ENCODE assay signal across 31 cellular contexts in genomic region chr1:13624526-13624925, GRCh38. TPM values are rescaled to one million over a fixed set of nuclear protein-coding genes. Genes with fewer than 3 reads are reported as not detected.
"Had no signal": no experiment of that assay in that cellular context is flagged by ENCODE, and none has a peak within 500 bp of the region (broad histone marks: within the 10 kb centered on the region; RNA-seq: fewer than 3 reads in every experiment).

No MANE protein-coding gene starts in this region.

- H3K27me3 Mint-ChIP-seq: brain had no signal

- H3K27me3 ChIP-seq: ascending aorta, breast epithelium, cardiac muscle cell, colonic mucosa, esophagus squamous epithelium had no signal

- H3K9me3 ChIP-seq: ascending aorta, breast epithelium, colonic mucosa, esophagus squamous epithelium had no signal

- H3K36me3 Mint-ChIP-seq: activated naive CD4-positive, alpha-beta T cell treated with anti-CD3 and anti-CD28 coated beads, Interleukin-2, amount 10 ng/mL, durations not matched to agents 7 days and 5 days; activated naive CD4-positive, alpha-beta T cell treated with anti-CD3 and anti-CD28 coated beads, Interleukin-2, amount 50 U/mL, for 72 hours; activated naive CD8-positive, alpha-beta T cell treated with anti-CD3 and anti-CD28 coated beads, Interleukin-2, amount 10 ng/mL, durations not matched to agents 7 days and 5 days had no signal

- H3K4me3 ChIP-seq: ascending aorta, breast epithelium, cardiac muscle cell, colonic mucosa, esophagus squamous epithelium had no signal

- H3K4me1 Mint-ChIP-seq: activated CD4-positive, alpha-beta memory T cell treated with anti-CD3 and anti-CD28 coated beads, Interleukin-2, amount 10 ng/mL, durations not matched to agents 7 days and 5 days; activated CD4-positive, alpha-beta T cell treated with anti-CD3 and anti-CD28 coated beads, Interleukin-2, amount 10 ng/mL, durations not matched to agents 7 days and 5 days; activated naive CD4-positive, alpha-beta T cell treated with anti-CD3 and anti-CD28 coated beads, Interleukin-2, amount 10 ng/mL, durations not matched to agents 7 days and 5 days; activated naive CD8-positive, alpha-beta T cell treated with anti-CD3 and anti-CD28 coated beads, Interleukin-2, amount 10 ng/mL, durations not matched to agents 7 days and 5 days had no signal

- H3K27ac ChIP-seq: ascending aorta, breast epithelium, cardiac muscle cell, colonic mucosa, epithelial cell of prostate, esophagus squamous epithelium had no signal

- H3K36me3 ChIP-seq: ascending aorta, breast epithelium, cardiac muscle cell, colonic mucosa, esophagus squamous epithelium had no signal

- DNase-seq: activated CD4-positive, alpha-beta memory T cell treated with anti-CD3 and anti-CD28 coated beads, Interleukin-2, amount 10 ng/mL, durations not matched to agents 7 days and 5 days; activated CD4-positive, alpha-beta T cell treated with anti-CD3 and anti-CD28 coated beads for 4 hours; activated CD4-positive, alpha-beta T cell treated with anti-CD3 and anti-CD28 coated beads, Interleukin-2, amount 10 ng/mL, durations not matched to agents 7 days and 5 days; activated CD4-positive, alpha-beta T cell treated with anti-CD3 and anti-CD28 coated beads, Interleukin-2, amount 50 U/mL, for 4 hours; activated CD4-positive, CD25-positive, alpha-beta regulatory T cell; activated CD4-positive, CD25-positive, alpha-beta regulatory T cell treated with anti-CD3 and anti-CD28 coated beads, Interleukin-2, amount 50 U/mL, for 72 hours; activated CD8-positive, alpha-beta memory T cell treated with anti-CD3 and anti-CD28 coated beads, Interleukin-2, amount 50 U/mL, for 48 hours; activated gamma-delta T cell; activated naive CD4-positive, alpha-beta T cell; activated naive CD4-positive, alpha-beta T cell treated with anti-CD3 and anti-CD28 coated beads, Interleukin-2, amount 10 ng/mL, durations not matched to agents 7 days and 5 days; activated naive CD8-positive, alpha-beta T cell treated with anti-CD3 and anti-CD28 coated beads, Interleukin-2, amount 10 ng/mL, durations not matched to agents 7 days and 5 days; activated T-cell treated with anti-CD3 and anti-CD28 coated beads for 4 hours; activated T-cell treated with anti-CD3 and anti-CD28 coated beads, Interleukin-2, amount 50 U/mL, for 24 hours; activated T-cell treated with anti-CD3 and anti-CD28 coated beads, Interleukin-2, amount 50 U/mL, for 72 hours; central memory CD4-positive, alpha-beta T cell; cerebellar nuclear complex; colonic mucosa; effector CD4-positive, alpha-beta T cell; esophagus squamous epithelium; foreskin fibroblast; head of caudate nucleus; T-helper 2 cell had no signal

- ATAC-seq: activated naive CD4-positive, alpha-beta T cell treated with anti-CD3 and anti-CD28 coated beads, Interleukin-2, amount 50 U/mL, for 72 hours; activated T-cell treated with anti-CD3 and anti-CD28 coated beads, Interleukin-2, amount 50 U/mL, for 72 hours had no signal

- H3K4me3 Mint-ChIP-seq: activated CD4-positive, alpha-beta memory T cell treated with anti-CD3 and anti-CD28 coated beads, Interleukin-2, amount 10 ng/mL, durations not matched to agents 7 days and 5 days; activated CD4-positive, alpha-beta T cell treated with anti-CD3 and anti-CD28 coated beads, Interleukin-2, amount 10 ng/mL, durations not matched to agents 7 days and 5 days; activated naive CD4-positive, alpha-beta T cell treated with anti-CD3 and anti-CD28 coated beads, Interleukin-2, amount 10 ng/mL, durations not matched to agents 7 days and 5 days; activated naive CD8-positive, alpha-beta T cell treated with anti-CD3 and anti-CD28 coated beads, Interleukin-2, amount 10 ng/mL, durations not matched to agents 7 days and 5 days; activated T-cell treated with anti-CD3 and anti-CD28 coated beads, Interleukin-2, amount 50 U/mL, for 24 hours; activated T-cell treated with anti-CD3 and anti-CD28 coated beads, Interleukin-2, amount 50 U/mL, for 72 hours; brain; dendritic cell treated with granulocyte-macrophage colony-stimulating factor and Interleukin-4, amounts not matched to agents 40 ng/mL and 50 ng/mL, for 4 days had no signal

- H3K27ac Mint-ChIP-seq: activated CD4-positive, alpha-beta memory T cell treated with anti-CD3 and anti-CD28 coated beads, Interleukin-2, amount 10 ng/mL, durations not matched to agents 7 days and 5 days; activated CD4-positive, alpha-beta T cell treated with anti-CD3 and anti-CD28 coated beads, Interleukin-2, amount 10 ng/mL, durations not matched to agents 7 days and 5 days; activated naive CD4-positive, alpha-beta T cell treated with anti-CD3 and anti-CD28 coated beads, Interleukin-2, amount 10 ng/mL, durations not matched to agents 7 days and 5 days; activated naive CD4-positive, alpha-beta T cell treated with anti-CD3 and anti-CD28 coated beads, Interleukin-2, amount 50 U/mL, for 72 hours; activated naive CD8-positive, alpha-beta T cell treated with anti-CD3 and anti-CD28 coated beads, Interleukin-2, amount 10 ng/mL, durations not matched to agents 7 days and 5 days; activated T-cell treated with anti-CD3 and anti-CD28 coated beads, Interleukin-2, amount 50 U/mL, for 24 hours; activated T-cell treated with anti-CD3 and anti-CD28 coated beads, Interleukin-2, amount 50 U/mL, for 72 hours; brain; dendritic cell treated with granulocyte-macrophage colony-stimulating factor and Interleukin-4, amounts not matched to agents 40 ng/mL and 50 ng/mL, for 4 days had no signal

- H3K4me1 ChIP-seq: ascending aorta, colonic mucosa had no signal

- H3K9me3 Mint-ChIP-seq: activated CD4-positive, alpha-beta memory T cell treated with anti-CD3 and anti-CD28 coated beads, Interleukin-2, amount 10 ng/mL, durations not matched to agents 7 days and 5 days; activated CD4-positive, alpha-beta T cell treated with anti-CD3 and anti-CD28 coated beads, Interleukin-2, amount 10 ng/mL, durations not matched to agents 7 days and 5 days; activated naive CD4-positive, alpha-beta T cell treated with anti-CD3 and anti-CD28 coated beads, Interleukin-2, amount 10 ng/mL, durations not matched to agents 7 days and 5 days; activated naive CD4-positive, alpha-beta T cell treated with anti-CD3 and anti-CD28 coated beads, Interleukin-2, amount 50 U/mL, for 72 hours; activated naive CD8-positive, alpha-beta T cell treated with anti-CD3 and anti-CD28 coated beads, Interleukin-2, amount 10 ng/mL, durations not matched to agents 7 days and 5 days; activated T-cell treated with anti-CD3 and anti-CD28 coated beads, Interleukin-2, amount 50 U/mL, for 24 hours; activated T-cell treated with anti-CD3 and anti-CD28 coated beads, Interleukin-2, amount 50 U/mL, for 72 hours; dendritic cell treated with granulocyte-macrophage colony-stimulating factor and Interleukin-4, amounts not matched to agents 40 ng/mL and 50 ng/mL, for 4 days had no signal

RNA-seq across cellular contexts. Expression of gene PDPN, which starts 40.9 kb away (rescaled TPM):
- total RNA-seq: activated CD4-positive, alpha-beta memory T cell treated with anti-CD3 and anti-CD28 coated beads, Interleukin-2, amount 10 ng/mL, durations not matched to agents 7 days and 5 days; activated CD4-positive, alpha-beta T cell treated with anti-CD3 and anti-CD28 coated beads, Interleukin-2, amount 10 ng/mL, durations not matched to agents 7 days and 5 days; activated naive CD4-positive, alpha-beta T cell treated with anti-CD3 and anti-CD28 coated beads, Interleukin-2, amount 50 U/mL, for 72 hours; activated naive CD8-positive, alpha-beta T cell treated with anti-CD3 and anti-CD28 coated beads, Interleukin-2, amount 10 ng/mL, durations not matched to agents 7 days and 5 days; activated T-cell treated with anti-CD3 and anti-CD28 coated beads, Interleukin-2, amount 50 U/mL, for 72 hours; endothelial cell of umbilical vein; T-helper 1 cell treated with Interleukin-12 subunit alpha and Interleukin-12 subunit beta and Interleukin-4 antibody, amounts not matched to agents 30 ng/mL and 1 ng/mL, for 36 hours had no signal
- polyA plus RNA-seq: endothelial cell of umbilical vein had no signal
